ENCODE assay signal across 7 cellular contexts in the genomic region with DNA sequence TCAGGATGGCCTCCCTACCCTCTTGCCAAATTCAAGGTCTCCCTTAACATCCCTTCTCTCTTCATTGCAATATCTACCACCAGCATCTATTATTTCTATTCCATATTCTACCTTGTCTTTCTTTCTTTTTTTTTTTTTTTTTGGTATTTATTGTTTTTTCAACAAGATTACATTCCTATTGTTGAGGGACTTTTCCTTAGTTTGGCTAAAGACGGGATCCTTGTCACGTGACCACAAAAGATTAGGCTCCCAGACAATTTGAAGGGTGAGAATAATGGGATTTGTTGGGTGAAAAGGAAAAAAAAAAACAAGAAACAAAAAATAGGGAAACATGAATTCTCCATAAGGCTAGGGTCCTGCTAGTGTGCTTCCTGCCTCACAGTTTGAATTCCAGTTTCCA.
"Had no signal": no experiment of that assay in that cellular context is flagged by ENCODE, and none has a peak within 500 bp of the region (broad histone marks: within the 10 kb centered on the region; RNA-seq: fewer than 3 reads in every experiment).

No MANE protein-coding gene starts in this region.

- FAIRE-seq: G401.6, GM12891, GM12892, GM18507, GM19239 had no signal

- DNase-seq: GDM1, GF-D8 had no signal
